25 cellular contexts compared by ENCODE assay signal in genomic region chr22:38040953-38041759, GRCh38. TPM values are rescaled to one million over a fixed set of nuclear protein-coding genes. Genes with fewer than 3 reads are reported as not detected.
A peak's percentile ranks its signal among the peaks of the same experiment; 100 is the strongest.
DNase-seq lines count a peak whose midpoint lies in the region.
"Had no signal": no experiment of that assay in that cellular context is flagged by ENCODE, and none has a peak within 500 bp of the region (broad histone marks: within the 10 kb centered on the region; RNA-seq: fewer than 3 reads in every experiment).

No MANE protein-coding gene starts in this region.

- no peaks in the 10 kb centered on the region for H3K27me3 ChIP-seq in layer of hippocampus (ENCODE audit: control insufficient read depth, insufficient read depth, low read length)
- H3K27me3 ChIP-seq: sigmoid colon, testis, uterus had no signal

- peak overlapping the region; percentile 99 for H3K27ac ChIP-seq in layer of hippocampus (ENCODE audit: low read depth, low read length)
- peak overlapping the region; percentile 100 for H3K27ac ChIP-seq in temporal lobe (ENCODE audit: low read depth, low read length)
- H3K27ac ChIP-seq: RWPE1, uterus had no signal

- DNase-seq in HT1080 (ENCODE audit: low read depth): peak; percentile 20
- DNase-seq in amniotic epithelial cell (ENCODE audit: low read depth): peak; percentile 14
- no peak for DNase-seq in inferior parietal cortex (ENCODE audit: extremely low spot score)
- DNase-seq in activated T-cell treated with anti-CD3 and anti-CD28 coated beads for 4 hours: no peak
- DNase-seq in SHP77 (lab: John Stamatoyannopoulos, UW): no peak
- DNase-seq: activated CD4-positive, alpha-beta T cell treated with anti-CD3 and anti-CD28 coated beads for 1 hour; activated effector memory CD4-positive, alpha-beta T cell treated with anti-CD3 and anti-CD28 coated beads, Interleukin-2, amount 50 U/mL, for 16 hours; activated naive CD8-positive, alpha-beta T cell treated with anti-CD3 and anti-CD28 coated beads, Interleukin-2, amount 10 ng/mL, durations not matched to agents 7 days and 5 days; CD4-positive, CD25-positive, alpha-beta regulatory T cell; effector memory CD4-positive, alpha-beta T cell; kidney; NCI-H1417 treated with DMSO at 0.1 percent for 48 hours; NCI-H446 treated with DMSO at 0.1 percent for 48 hours; nephron progenitor cell; sigmoid colon; stimulated activated naive CD4-positive, alpha-beta T cell; T-helper 1 cell; testis; uterus had no signal

RNA-seq across cellular contexts. Expression of gene PICK1, which starts 16.0 kb away (rescaled TPM):
- 25.4 and 27.0 TPM in 2 replicates for total RNA-seq in HT1080 (2014; rRNA removed; shearing (Covaris generic))
- polyA plus RNA-seq in HT1080 (2015; cell fraction: cytosol; rRNA removed): 16.6 and 19.0 TPM in 2 replicates
- 54.3 and 62.1 TPM in 2 replicates for polyA plus RNA-seq in HT1080 (2015; cell fraction: nucleus; rRNA removed)
- 21.6 TPM for total RNA-seq in temporal lobe

RNA-seq across cellular contexts. Expression of gene SLC16A8, which starts 42.8 kb away (rescaled TPM):
- total RNA-seq in HT1080 (2014; rRNA removed; shearing (Covaris generic)): not detected in 2 replicates
- not detected in 2 replicates for polyA plus RNA-seq in HT1080 (2015; cell fraction: cytosol; rRNA removed)
- not detected in 2 replicates for polyA plus RNA-seq in HT1080 (2015; cell fraction: nucleus; rRNA removed)
- 1.2 TPM for total RNA-seq in temporal lobe
- total RNA-seq: activated naive CD8-positive, alpha-beta T cell treated with anti-CD3 and anti-CD28 coated beads, Interleukin-2, amount 10 ng/mL, durations not matched to agents 7 days and 5 days; CD4-positive, CD25-positive, alpha-beta regulatory T cell; fibroblast of villous mesenchyme; MCF 10A had no signal
- polyA plus RNA-seq: CD4-positive, CD25-positive, alpha-beta regulatory T cell had no signal

RNA-seq across cellular contexts. Expression of gene SOX10, which starts 56.8 kb away (rescaled TPM):
- total RNA-seq in HT1080 (2014; rRNA removed; shearing (Covaris generic)): not detected in 2 replicates
- polyA plus RNA-seq in HT1080 (2015; cell fraction: cytosol; rRNA removed): not detected in 2 replicates
- polyA plus RNA-seq in HT1080 (2015; cell fraction: nucleus; rRNA removed): not detected in 2 replicates
- total RNA-seq in temporal lobe: 5.2 TPM
- total RNA-seq: activated naive CD8-positive, alpha-beta T cell treated with anti-CD3 and anti-CD28 coated beads, Interleukin-2, amount 10 ng/mL, durations not matched to agents 7 days and 5 days; CD4-positive, CD25-positive, alpha-beta regulatory T cell; chondrocyte; fibroblast of villous mesenchyme; MCF 10A had no signal
- polyA plus RNA-seq: CD4-positive, CD25-positive, alpha-beta regulatory T cell had no signal

Comparison
In these comparisons a context has a peak if more than half of its experiments do, and no peak if none do; other contexts are left out.
1. DNase-seq: peak in HT1080 (single experiment) and amniotic epithelial cell (single experiment); none in inferior parietal cortex (single experiment), activated T-cell treated with anti-CD3 and anti-CD28 coated beads for 4 hours (single experiment) and SHP77 (0 of 2).